1 cellular context compared by ENCODE assay signal in genomic region chr1:14585771-14586170, GRCh38.
TF ChIP-seq lines count a peak whose summit lies in the region.

No MANE protein-coding gene starts in this region.

TF ChIP-seq in K562, 482 proteins besides CTCF, POLR2A, EP300 and RAD21 (continued from another document):
- TF ChIP-seq VEZF1 (CRISPR knock-in tag; IDR thresholded peaks at IDR 0.05) (no peak), MAFG (tag; conservative IDR thresholded peaks at IDR 0.05) (no peak), ZNF23 (CRISPR knock-in tag; IDR thresholded peaks at IDR 0.05) (no peak), NKRF (IDR thresholded peaks at IDR 0.05; ENCODE audit: borderline replicate concordance) (no peak), CREB3 (tag; conservative IDR thresholded peaks at IDR 0.05; ENCODE audit: low read depth) (no peak), TARDBP (IDR thresholded peaks at IDR 0.05) (no peak), CCNT2 (IDR thresholded peaks at IDR 0.05; ENCODE audit: borderline replicate concordance, extremely low read depth, insufficient read length, low read depth, low read length) (no peak), IFI16 (CRISPR knock-in tag; IDR thresholded peaks at IDR 0.05) (no peak)
